ENCODE assay signal across 1 cellular context in genomic region chr10:103120977-103121735, GRCh38.
TF ChIP-seq lines count a peak whose summit lies in the region.

No MANE protein-coding gene starts in this region.

TF ChIP-seq in Ishikawa, 13 proteins besides CTCF, POLR2A, EP300 and RAD21 (continued from another document):
- no peak for TF ChIP-seq REST (IDR thresholded peaks at IDR 0.05; ENCODE audit: low read depth)
